Comparison of ENCODE assay signal across 19 cellular contexts in the genomic region with DNA sequence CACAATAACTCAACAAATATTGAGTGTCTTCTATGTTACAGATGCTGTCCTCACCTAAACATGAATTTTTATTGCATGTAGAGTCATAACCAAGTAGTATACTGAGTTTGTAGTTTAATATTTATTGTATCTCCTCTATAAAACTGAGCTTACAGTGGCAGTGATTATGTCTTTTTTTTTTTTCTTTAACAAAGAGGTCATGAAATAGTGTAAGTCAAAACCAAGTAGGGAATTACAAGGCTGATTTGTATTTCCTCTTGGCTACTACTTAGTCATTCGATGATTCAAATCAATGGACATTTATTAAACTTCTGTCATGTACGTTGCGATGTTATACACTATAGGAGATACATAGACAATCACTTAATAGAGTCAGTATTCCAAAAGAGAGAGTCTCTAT. TPM values are rescaled to one million over a fixed set of nuclear protein-coding genes. Genes with fewer than 3 reads are reported as not detected.
"Had no signal": no experiment of that assay in that cellular context is flagged by ENCODE, and none has a peak within 500 bp of the region (broad histone marks: within the 10 kb centered on the region; RNA-seq: fewer than 3 reads in every experiment).

No MANE protein-coding gene starts in this region.

- H3K27ac ChIP-seq: ascending aorta, dorsolateral prefrontal cortex, psoas muscle, stomach, testis, upper lobe of right lung had no signal

- H3K27ac Mint-ChIP-seq: activated naive CD4-positive, alpha-beta T cell treated with anti-CD3 and anti-CD28 coated beads for 36 hours; endodermal cell; T-cell had no signal

- H3K4me3 ChIP-seq: ascending aorta, dorsolateral prefrontal cortex, lung, psoas muscle, stomach, testis, upper lobe of right lung had no signal

- H3K4me1 ChIP-seq: ascending aorta, testis, upper lobe of right lung had no signal

- H3K9me3 Mint-ChIP-seq: activated naive CD4-positive, alpha-beta T cell treated with anti-CD3 and anti-CD28 coated beads for 36 hours had no signal

- ATAC-seq: left cardiac atrium, psoas muscle, T-cell, upper lobe of right lung had no signal

- DNase-seq: activated CD4-positive, alpha-beta T cell treated with anti-CD3 and anti-CD28 coated beads for 1 hour; activated CD4-positive, alpha-beta T cell treated with anti-CD3 and anti-CD28 coated beads, Interleukin-2, amount 50 U/mL, for 4 hours; activated naive CD4-positive, alpha-beta T cell treated with anti-CD3 and anti-CD28 coated beads for 36 hours; activated T-cell treated with anti-CD3 and anti-CD28 coated beads for 4 hours; dorsolateral prefrontal cortex; endodermal cell; head of caudate nucleus; left cardiac atrium; midbrain; psoas muscle; stimulated activated CD4-positive, alpha-beta T cell treated with anti-CD3 and anti-CD28 coated beads, Interleukin-1b, Interleukin-23, amount 100 ng/mL, for 48 hours; stomach; T-cell; T-helper 9 cell; testis; upper lobe of right lung had no signal

- H3K4me3 Mint-ChIP-seq: activated naive CD4-positive, alpha-beta T cell treated with anti-CD3 and anti-CD28 coated beads for 36 hours; endodermal cell; T-cell had no signal

- H3K4me1 Mint-ChIP-seq: endodermal cell had no signal

- H3K27me3 ChIP-seq: ascending aorta, dorsolateral prefrontal cortex, stomach, testis, upper lobe of right lung had no signal

- H3K9me3 ChIP-seq: ascending aorta, psoas muscle, stomach, testis, upper lobe of right lung had no signal

- H3K36me3 ChIP-seq: upper lobe of right lung had no signal

- H3K27me3 Mint-ChIP-seq: T-cell had no signal

RNA-seq across cellular contexts. Expression of a gene that starts 48.4 kb away (rescaled TPM):
- polyA plus RNA-seq: neural cell had no signal
